Comparison of ENCODE assay signal across 30 cellular contexts in genomic region chr1:116836099-116836498, GRCh38.
"Had no signal": no experiment of that assay in that cellular context is flagged by ENCODE, and none has a peak within 500 bp of the region (broad histone marks: within the 10 kb centered on the region; RNA-seq: fewer than 3 reads in every experiment).

No MANE protein-coding gene starts in this region.

- H3K27me3 ChIP-seq: colonic mucosa, esophagus muscularis mucosa, heart right ventricle, left lung, upper lobe of left lung, vagina had no signal

- H3K27ac ChIP-seq: colonic mucosa, esophagus muscularis mucosa, heart right ventricle, left lung, neutrophil, thoracic aorta, upper lobe of left lung, vagina, WERI-Rb-1 had no signal

- H3K27ac Mint-ChIP-seq: activated CD4-positive, alpha-beta memory T cell treated with anti-CD3 and anti-CD28 coated beads, Interleukin-2, amount 10 ng/mL, durations not matched to agents 7 days and 5 days; activated CD4-positive, alpha-beta T cell treated with anti-CD3 and anti-CD28 coated beads, Interleukin-2, amount 10 ng/mL, durations not matched to agents 7 days and 5 days; activated T-cell treated with anti-CD3 and anti-CD28 coated beads, Interleukin-2, amount 50 U/mL, for 24 hours; naive B cell; progenitor cell of endocrine pancreas; stimulated activated naive CD8-positive, alpha-beta T cell treated with anti-CD3 and anti-CD28 coated beads, Interleukin-15, Interleukin-2, amounts not matched to agents 100 ng/mL and 50 ng/mL, for 24 hours; T-helper 1 cell treated with Interleukin-12 subunit alpha and Interleukin-12 subunit beta and Interleukin-4 antibody, amounts not matched to agents 30 μg/mL and 1 μg/mL, for 36 hours had no signal

- H3K36me3 ChIP-seq: colonic mucosa, esophagus muscularis mucosa, heart right ventricle, left lung, neutrophil, thoracic aorta, upper lobe of left lung, vagina, WERI-Rb-1 had no signal

- H3K9me3 ChIP-seq: colonic mucosa, esophagus muscularis mucosa, neutrophil, thoracic aorta, vagina had no signal

- H3K4me3 ChIP-seq: colonic mucosa, esophagus muscularis mucosa, heart right ventricle, left lung, skin epidermis, thoracic aorta, upper lobe of left lung, vagina had no signal

- H3K4me1 Mint-ChIP-seq: naive B cell had no signal

- H3K4me1 ChIP-seq: colonic mucosa, esophagus muscularis mucosa, left lung, upper lobe of left lung, vagina had no signal

- H3K4me3 Mint-ChIP-seq: activated CD4-positive, alpha-beta memory T cell treated with anti-CD3 and anti-CD28 coated beads, Interleukin-2, amount 10 ng/mL, durations not matched to agents 7 days and 5 days; activated CD4-positive, alpha-beta T cell treated with anti-CD3 and anti-CD28 coated beads, Interleukin-2, amount 10 ng/mL, durations not matched to agents 7 days and 5 days; activated T-cell treated with anti-CD3 and anti-CD28 coated beads, Interleukin-2, amount 50 U/mL, for 24 hours; mesothelial cell of epicardium; naive B cell; nephron progenitor cell; stimulated activated naive CD8-positive, alpha-beta T cell treated with anti-CD3 and anti-CD28 coated beads, Interleukin-15, Interleukin-2, amounts not matched to agents 100 ng/mL and 50 ng/mL, for 24 hours; T-helper 1 cell treated with Interleukin-12 subunit alpha and Interleukin-12 subunit beta and Interleukin-4 antibody, amounts not matched to agents 30 μg/mL and 1 μg/mL, for 36 hours had no signal

- H3K27me3 Mint-ChIP-seq: activated CD4-positive, alpha-beta memory T cell treated with anti-CD3 and anti-CD28 coated beads, Interleukin-2, amount 10 ng/mL, durations not matched to agents 7 days and 5 days; activated CD4-positive, alpha-beta T cell treated with anti-CD3 and anti-CD28 coated beads, Interleukin-2, amount 10 ng/mL, durations not matched to agents 7 days and 5 days; activated T-cell treated with anti-CD3 and anti-CD28 coated beads, Interleukin-2, amount 50 U/mL, for 24 hours; progenitor cell of endocrine pancreas; stimulated activated naive CD8-positive, alpha-beta T cell treated with anti-CD3 and anti-CD28 coated beads, Interleukin-15, Interleukin-2, amounts not matched to agents 100 ng/mL and 50 ng/mL, for 24 hours had no signal

- DNase-seq: activated CD4-positive, alpha-beta memory T cell treated with anti-CD3 and anti-CD28 coated beads, Interleukin-2, amount 10 ng/mL, durations not matched to agents 7 days and 5 days; activated CD4-positive, alpha-beta T cell treated with anti-CD3 and anti-CD28 coated beads, Interleukin-2, amount 10 ng/mL, durations not matched to agents 7 days and 5 days; activated CD4-positive, CD25-positive, alpha-beta regulatory T cell treated with anti-CD3 and anti-CD28 coated beads, Interleukin-2, amount 50 U/mL, for 72 hours; activated CD8-positive, alpha-beta memory T cell treated with anti-CD3 and anti-CD28 coated beads, Interleukin-2, amount 50 U/mL, for 48 hours; activated gamma-delta T cell treated with Interleukin-2 at 50 U/mL for 16 hours; activated naive CD4-positive, alpha-beta T cell treated with anti-CD3 and anti-CD28 coated beads, Interleukin-2, amount 50 U/mL, for 16 hours; activated T-cell treated with anti-CD3 and anti-CD28 coated beads, Interleukin-2, amount 50 U/mL, for 24 hours; amniotic stem cell; cerebellar nuclear complex; colonic mucosa; effector memory CD4-positive, alpha-beta T cell; foreskin melanocyte; heart right ventricle; left lung; naive B cell; nephron progenitor cell; stimulated activated CD4-positive, alpha-beta T cell treated with anti-CD3 and anti-CD28 coated beads, Interleukin-12 subunit alpha, Interleukin-12 subunit beta, amount 100 ng/mL, for 4 hours; stimulated activated CD4-positive, alpha-beta T cell treated with anti-CD3 and anti-CD28 coated beads, Interleukin-4, amount 100 ng/mL, for 1 hour; T1000; upper lobe of left lung; WERI-Rb-1 had no signal
